In the genomic region with DNA sequence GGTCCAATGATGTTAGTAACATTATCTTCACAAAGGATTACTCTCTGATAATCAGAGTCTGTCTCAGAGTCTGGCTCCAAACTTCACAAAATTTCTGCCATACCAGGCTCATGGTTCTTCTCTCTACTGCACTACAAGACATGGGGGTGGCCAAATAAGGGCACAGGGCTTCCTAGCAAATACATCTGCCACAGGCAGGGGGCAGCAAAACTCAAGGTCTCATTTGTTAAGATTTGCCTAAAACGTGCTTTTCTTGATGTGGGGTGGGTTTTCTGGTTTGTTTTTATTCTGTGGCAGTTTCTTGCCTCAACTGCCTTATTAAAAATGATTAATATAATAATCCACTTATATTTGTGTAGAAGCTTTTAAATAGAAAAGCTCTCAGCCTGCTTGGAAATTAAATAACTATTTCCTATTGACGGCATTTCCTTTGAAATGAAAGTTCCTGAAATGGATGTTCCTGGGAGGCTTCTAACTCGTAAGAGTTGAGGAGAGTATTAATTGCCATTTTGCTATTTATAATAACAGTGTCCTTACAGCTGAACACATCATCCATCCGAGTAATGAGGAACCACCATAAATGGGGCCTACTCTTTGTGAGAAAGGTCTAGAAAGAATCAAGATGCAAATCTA, we compare ENCODE assay signal across 9 cellular contexts. TPM values are rescaled to one million over a fixed set of nuclear protein-coding genes. Genes with fewer than 3 reads are reported as not detected.
DNase-seq lines count a peak whose midpoint lies in the region; ATAC-seq, FAIRE-seq and TF ChIP-seq lines count a peak whose summit lies in the region.
"Had no signal": no experiment of that assay in that cellular context is flagged by ENCODE, and none has a peak within 500 bp of the region (broad histone marks: within the 10 kb centered on the region; RNA-seq: fewer than 3 reads in every experiment).

No MANE protein-coding gene starts in this region.

- H3K79me2 ChIP-seq in GM23248 (ENCODE audit: insufficient read depth) = no peaks in the 10 kb centered on the region

- TF ChIP-seq CTCF in body of pancreas (IDR thresholded peaks at IDR 0.05) (peak; percentile 39 to 72 (median 58)), kidney (IDR thresholded peaks at IDR 0.05; ENCODE audit: borderline replicate concordance, extremely low read depth, insufficient read depth) (peak; percentile 72)

- peak; percentile 17 for FAIRE-seq in kidney (lab: Jason Lieb, UNC)

- H2AFZ ChIP-seq in GM23248 = no peak overlapping the region

- H3K9me2 ChIP-seq in GM23248 (ENCODE audit: insufficient read depth) = no peaks in the 10 kb centered on the region

- no peak overlapping the region for H3K9ac ChIP-seq in GM23248
- no peak overlapping the region for H3K9ac ChIP-seq in kidney (ENCODE audit: low read length in 2 of 2)

- in situ Hi-C loops in GM23248 (cut with MboI) = no loop called here

- no peak overlapping the region for H3K4me3 ChIP-seq in GM23248
- no peak overlapping the region for H3K4me3 ChIP-seq in body of pancreas
- no peak overlapping the region for H3K4me3 ChIP-seq in kidney (ENCODE audit: low read length in 2 of 2)

- intact Hi-C loops in body of pancreas (cut with DNase I) (no loop called here), kidney (cut with DNase I) (no loop called here)

- no peak for ATAC-seq in body of pancreas

- WGBS in GM23248 (ENCODE audit: low coverage in 1 of 2, low lambda C conversion rate in 2 of 2, missing lambda C conversion rate in 2 of 2), 2 experiments = 48% methylated on average over 4 of the region's 4 CpGs
- WGBS in body of pancreas, 2 donors = 54 to 60% methylated on average over 4 of the region's 4 CpGs

- no peak overlapping the region for H3K4me2 ChIP-seq in GM23248 (ENCODE audit: unreplicated experiment)

- H3K9me3 ChIP-seq in GM23248 (ENCODE audit: low read depth) (no peaks in the 10 kb centered on the region), body of pancreas (no peaks in the 10 kb centered on the region), kidney (ENCODE audit: control insufficient read depth in 1 of 2, low read length in 2 of 2) (no peaks in the 10 kb centered on the region)

- H3F3A ChIP-seq in GM23248 (ENCODE audit: insufficient read depth) = no peaks in the 10 kb centered on the region

- no peak for TF ChIP-seq POLR2A in body of pancreas (IDR thresholded peaks at IDR 0.05)

- H3K36me3 ChIP-seq in GM23248 (ENCODE audit: low read depth) = no peaks in the 10 kb centered on the region
- H3K36me3 ChIP-seq in body of pancreas (replicated peaks in 1 of 2; ENCODE audit: insufficient read depth in 1 of 2, low read depth in 2 of 2) = no peaks in the 10 kb centered on the region
- no peaks in the 10 kb centered on the region for H3K36me3 ChIP-seq in kidney (ENCODE audit: control insufficient read depth in 1 of 2, insufficient read depth in 2 of 2, low read length in 2 of 2)

- no peaks in the 10 kb centered on the region for H4K20me1 ChIP-seq in GM23248 (ENCODE audit: insufficient read depth)

- no peaks in the 10 kb centered on the region for H3K27me3 ChIP-seq in GM23248 (replicated peaks; ENCODE audit: insufficient read depth)
- H3K27me3 ChIP-seq in body of pancreas = no peaks in the 10 kb centered on the region

- no peak overlapping the region for H3K27ac ChIP-seq in GM23248
- no peak overlapping the region for H3K27ac ChIP-seq in body of pancreas
- no peak overlapping the region for H3K27ac ChIP-seq in kidney (ENCODE audit: low read depth in 2 of 2, low read length in 2 of 2)

- peak; percentile 4 for DNase-seq in DMS 273 treated with DMSO at 0.1 percent for 48 hours (lab: John Stamatoyannopoulos, UW)
- peak; percentile 78 for DNase-seq in GM23248
- peak; percentile 23 for DNase-seq in NCI-H1092 (lab: John Stamatoyannopoulos, UW)
- peak; percentile 39 for DNase-seq in T-helper 9 cell
- peak; percentile 49 to 57 (median 57) for DNase-seq in body of pancreas
- no peak for DNase-seq in kidney
- DNase-seq in stimulated activated CD4-positive, alpha-beta T cell treated with anti-CD3 and anti-CD28 coated beads, TNF-alpha, amount 100 ng/mL, for 4 hours (ENCODE audit: low read depth in 3 of 3) = peak; percentile 1 to 9 (median 7)
- no peak for DNase-seq in GF-D8 (lab: John Stamatoyannopoulos, UW)

- H3K4me1 ChIP-seq in GM23248 (ENCODE audit: insufficient read depth) = peaks cover 4% of the 10 kb centered on the region
- H3K4me1 ChIP-seq in body of pancreas = no peaks in the 10 kb centered on the region
- H3K4me1 ChIP-seq in kidney (ENCODE audit: control insufficient read depth in 1 of 2, insufficient read depth in 1 of 2, low read depth in 1 of 2, low read length in 2 of 2) = peaks cover 2 to 3% of the 10 kb centered on the region in 2 donors

RNA-seq across cellular contexts. Expression of gene SST, which starts 53.8 kb away (rescaled TPM):
- total RNA-seq in GM23248 (2014; rRNA removed; shearing (Covaris generic)) = 1.6 TPM in 1 of 2 replicates, not detected in the other
- polyA plus RNA-seq in GM23248 (2016; fragmentation: Nextera tagmentation; extraction: Ambion mirVana) (3.1 and 3.2 TPM in 2 replicates), kidney (ENCODE audit: insufficient read depth, low read depth, low replicate concordance) (not detected)
- total RNA-seq in body of pancreas (100 to 1,000 TPM; 482 to 738 TPM), kidney (not detected)
- total RNA-seq: activated CD8-positive, alpha-beta memory T cell treated with anti-CD3 and anti-CD28 coated beads for 36 hours had no signal

Comparison
In these comparisons a context has a peak if more than half of its experiments do, and no peak if none do; other contexts are left out.
1. DNase-seq: peak in DMS 273 treated with DMSO at 0.1 percent for 48 hours (single experiment), GM23248 (single experiment), NCI-H1092 (single experiment), T-helper 9 cell (single experiment), body of pancreas (4 of 4) and stimulated activated CD4-positive, alpha-beta T cell treated with anti-CD3 and anti-CD28 coated beads, TNF-alpha, amount 100 ng/mL, for 4 hours (3 of 3); none in kidney (single experiment) and GF-D8 (single experiment).
2. RNA of gene SST, which starts 53.8 kb away (total RNA-seq): 482 to 738 TPM in body of pancreas; not detected in kidney (single experiment) and 1.6 TPM in GM23248; every median in the first group is over 100 times any median in the second.